ENCODE assay signal across 1 cellular context in genomic region chr22:29073618-29074275, GRCh38.
TF ChIP-seq lines count a peak whose summit lies in the region.

No MANE protein-coding gene starts in this region.

TF ChIP-seq in SK-N-SH treated with all-trans-retinoic acid at 6 μM for 48 hours, 23 proteins besides CTCF, POLR2A, EP300 and RAD21 (continued from another document):
- no peak for TF ChIP-seq RARB (CRISPR knock-in tag; IDR thresholded peaks at IDR 0.05)
- no peak for TF ChIP-seq TCF4 (CRISPR knock-in tag; IDR thresholded peaks at IDR 0.05; ENCODE audit: borderline replicate concordance)
- no peak for TF ChIP-seq ZNF8 (CRISPR knock-in tag; IDR thresholded peaks at IDR 0.05)
- TF ChIP-seq ARNTL (CRISPR knock-in tag; IDR thresholded peaks at IDR 0.05; ENCODE audit: borderline replicate concordance, low read depth) = no peak
- no peak for TF ChIP-seq GLIS3 (CRISPR knock-in tag; IDR thresholded peaks at IDR 0.05)
- no peak for TF ChIP-seq BACH2 (CRISPR knock-in tag; IDR thresholded peaks at IDR 0.05; ENCODE audit: borderline replicate concordance)
- TF ChIP-seq PPARA (CRISPR knock-in tag; IDR thresholded peaks at IDR 0.05; ENCODE audit: borderline replicate concordance) = no peak
- no peak for TF ChIP-seq PATZ1 (CRISPR knock-in tag; IDR thresholded peaks at IDR 0.05; ENCODE audit: borderline replicate concordance)
- no peak for TF ChIP-seq SNAI2 (CRISPR knock-in tag; IDR thresholded peaks at IDR 0.05)
- TF ChIP-seq ZNF70 (CRISPR knock-in tag; IDR thresholded peaks at IDR 0.05) = no peak
- TF ChIP-seq ZNF565 (CRISPR knock-in tag; conservative IDR thresholded peaks at IDR 0.05; ENCODE audit: low read depth) = no peak
- TF ChIP-seq CSRNP3 (CRISPR knock-in tag; IDR thresholded peaks at IDR 0.05) = no peak
- no peak for TF ChIP-seq ZC3H10 (CRISPR knock-in tag; IDR thresholded peaks at IDR 0.05)
- no peak for TF ChIP-seq CREB5 (CRISPR knock-in tag; IDR thresholded peaks at IDR 0.05; ENCODE audit: low read depth)
TF ChIP-seq in SK-N-SH treated with all-trans-retinoic acid at 6 μM for 48 hours: peak in this region for 0.
